Comparison of ENCODE assay signal across 9 cellular contexts in genomic region chr2:27378809-27379290, GRCh38. TPM values are rescaled to one million over a fixed set of nuclear protein-coding genes. Genes with fewer than 3 reads are reported as not detected.
DNase-seq lines count a peak whose midpoint lies in the region; ATAC-seq and TF ChIP-seq lines count a peak whose summit lies in the region.
"Had no signal": no experiment of that assay in that cellular context is flagged by ENCODE, and none has a peak within 500 bp of the region (broad histone marks: within the 10 kb centered on the region; RNA-seq: fewer than 3 reads in every experiment).

No MANE protein-coding gene starts in this region.

- no peaks in the 10 kb centered on the region for H3K9me3 Mint-ChIP-seq in activated CD4-positive, alpha-beta T cell treated with anti-CD3 and anti-CD28 coated beads, Interleukin-2, amount 10 ng/mL, durations not matched to agents 7 days and 5 days
- no peaks in the 10 kb centered on the region for H3K9me3 Mint-ChIP-seq in activated B cell treated with CpG ODN at 0.5 μM for 24 hours
- peaks cover 17% of the 10 kb centered on the region for H3K9me3 Mint-ChIP-seq in glutamatergic neuron (ENCODE audit: unreplicated experiment)

- peak overlapping the region; percentile 97 for H3K9ac ChIP-seq in smooth muscle cell (ENCODE audit: low read depth)

- 93% methylated on average over 6 of the region's 9 CpGs for WGBS in smooth muscle cell (ENCODE audit: low lambda C conversion rate)

- H3K36me3 ChIP-seq in smooth muscle cell (ENCODE audit: low read depth): no peaks in the 10 kb centered on the region

- no peaks in the 10 kb centered on the region for H3K27me3 Mint-ChIP-seq in activated CD4-positive, alpha-beta T cell treated with anti-CD3 and anti-CD28 coated beads, Interleukin-2, amount 10 ng/mL, durations not matched to agents 7 days and 5 days
- H3K27me3 Mint-ChIP-seq in activated B cell treated with CpG ODN at 0.5 μM for 24 hours (no peaks in the 10 kb centered on the region), glutamatergic neuron (ENCODE audit: unreplicated experiment) (peaks cover 11% of the 10 kb centered on the region)

- H4K20me1 ChIP-seq in smooth muscle cell (ENCODE audit: low read depth): no peaks in the 10 kb centered on the region

- H3K4me3 Mint-ChIP-seq in activated CD4-positive, alpha-beta T cell treated with anti-CD3 and anti-CD28 coated beads, Interleukin-2, amount 10 ng/mL, durations not matched to agents 7 days and 5 days: peak overlapping the region; percentile 90
- H3K4me3 Mint-ChIP-seq in activated B cell treated with CpG ODN at 0.5 μM for 24 hours: peak overlapping the region; percentile 87
- peak overlapping the region; percentile 89 for H3K4me3 Mint-ChIP-seq in glutamatergic neuron (ENCODE audit: unreplicated experiment)

- peaks cover 7% of the 10 kb centered on the region for H3K4me1 ChIP-seq in smooth muscle cell (ENCODE audit: low read depth)

- H3K9me3 ChIP-seq in smooth muscle cell (replicated peaks; ENCODE audit: low read depth): no peaks in the 10 kb centered on the region
- H3K9me3 ChIP-seq: Peyer's patch had no signal

- TF ChIP-seq CTCF in activated B cell treated with CpG ODN at 0.5 μM for 24 hours (IDR thresholded peaks at IDR 0.05): no peak
- TF ChIP-seq CTCF in glutamatergic neuron (IDR thresholded peaks at IDR 0.05; ENCODE audit: partially characterized antibody, unreplicated experiment): no peak
- TF ChIP-seq CTCF in smooth muscle cell (IDR thresholded peaks at IDR 0.05; ENCODE audit: borderline replicate concordance, insufficient read depth, poor library complexity, severe bottlenecking): no peak

- peak overlapping the region; percentile 96 for H3K27ac Mint-ChIP-seq in activated CD4-positive, alpha-beta T cell treated with anti-CD3 and anti-CD28 coated beads, Interleukin-2, amount 10 ng/mL, durations not matched to agents 7 days and 5 days
- H3K27ac Mint-ChIP-seq in activated B cell treated with CpG ODN at 0.5 μM for 24 hours (peak overlapping the region; percentile 41), glutamatergic neuron (ENCODE audit: unreplicated experiment) (peak overlapping the region; percentile 87)

- H2AFZ ChIP-seq in smooth muscle cell (ENCODE audit: low read depth): no peak overlapping the region

- intact Hi-C loops in activated B cell treated with CpG ODN at 0.5 μM for 24 hours (cut with micrococcal nuclease): no loop called here

- ATAC-seq in activated B cell treated with CpG ODN at 0.5 μM for 24 hours (ENCODE audit: low read depth): no peak
- no peak for ATAC-seq in HG02840 (IDR thresholded peaks at IDR 0.05; ENCODE audit: low FRiP score, unreplicated experiment)

- no peak for DNase-seq in activated CD4-positive, alpha-beta T cell treated with anti-CD3 and anti-CD28 coated beads, Interleukin-2, amount 10 ng/mL, durations not matched to agents 7 days and 5 days
- DNase-seq in activated CD4-positive, alpha-beta T cell treated with anti-CD3 and anti-CD28 coated beads for 1 hour: no peak
- no peak for DNase-seq in activated B cell treated with CpG ODN at 0.5 μM for 24 hours
- no peak for DNase-seq in glutamatergic neuron
- no peak for DNase-seq in smooth muscle cell (lab: John Stamatoyannopoulos, UW; ENCODE audit: unreplicated experiment)
- no peak for DNase-seq in HuH-7.5 (ENCODE audit: low spot score)
- no peak for DNase-seq in medulla oblongata (ENCODE audit: extremely low spot score)

- no peaks in the 10 kb centered on the region for H3K27me3 ChIP-seq in smooth muscle cell (ENCODE audit: low read depth)
- H3K27me3 ChIP-seq: Peyer's patch had no signal

- CTCF ChIA-PET in activated CD4-positive, alpha-beta T cell treated with anti-CD3 and anti-CD28 coated beads, Interleukin-2, amount 10 ng/mL, durations not matched to agents 7 days and 5 days (lab: Charles Lee): interaction anchor here (1.0 to 1.5 kb wide), 3 partner anchors 8 to 11 kb away, joined by 3 to 6 read pairs (median 5); partner anchors contain the start of gene EIF2B4
- CTCF ChIA-PET in activated B cell treated with CpG ODN at 0.5 μM for 24 hours (lab: Charles Lee): interaction anchor here (1.3 kb wide), 1 partner anchor 9 kb away, joined by 6 read pairs; the partner anchor contains the start of gene EIF2B4

- H3K79me2 ChIP-seq in smooth muscle cell (ENCODE audit: low read depth): peaks cover 19% of the 10 kb centered on the region

- peak overlapping the region; percentile 78 for H3K4me3 ChIP-seq in smooth muscle cell

- peaks cover 60% of the 10 kb centered on the region for H3K36me3 Mint-ChIP-seq in activated CD4-positive, alpha-beta T cell treated with anti-CD3 and anti-CD28 coated beads, Interleukin-2, amount 10 ng/mL, durations not matched to agents 7 days and 5 days (ENCODE audit: low read depth)
- H3K36me3 Mint-ChIP-seq in activated B cell treated with CpG ODN at 0.5 μM for 24 hours (ENCODE audit: low read depth): peaks cover 80% of the 10 kb centered on the region
- H3K36me3 Mint-ChIP-seq in glutamatergic neuron (ENCODE audit: unreplicated experiment): no peaks in the 10 kb centered on the region

- H3K27ac ChIP-seq in smooth muscle cell (ENCODE audit: low read depth): peak overlapping the region; percentile 94

- H3K4me1 Mint-ChIP-seq in activated CD4-positive, alpha-beta T cell treated with anti-CD3 and anti-CD28 coated beads, Interleukin-2, amount 10 ng/mL, durations not matched to agents 7 days and 5 days: peaks cover 31% of the 10 kb centered on the region
- H3K4me1 Mint-ChIP-seq in activated B cell treated with CpG ODN at 0.5 μM for 24 hours (peaks cover 27% of the 10 kb centered on the region), glutamatergic neuron (ENCODE audit: low read depth, unreplicated experiment) (peaks cover 27% of the 10 kb centered on the region)

- H3F3A ChIP-seq in smooth muscle cell (ENCODE audit: low read depth): peaks cover 3% of the 10 kb centered on the region

- POLR2A ChIA-PET in activated CD4-positive, alpha-beta T cell treated with anti-CD3 and anti-CD28 coated beads, Interleukin-2, amount 10 ng/mL, durations not matched to agents 7 days and 5 days (lab: Charles Lee): no interaction called here
- POLR2A ChIA-PET in activated B cell treated with CpG ODN at 0.5 μM for 24 hours (lab: Charles Lee): interaction anchor here (2.4 to 4.9 kb wide), 3 partner anchors 8 to 30 kb away, joined by 19 to 96 read pairs (median 38); partner anchors contain the start of genes EIF2B4, GTF3C2, PPM1G and SNX17

- peak overlapping the region; percentile 98 for H3K4me2 ChIP-seq in smooth muscle cell

RNA-seq across cellular contexts. Expression of gene ZNF513, which starts 1.7 kb away (rescaled TPM):
- total RNA-seq in activated CD4-positive, alpha-beta T cell treated with anti-CD3 and anti-CD28 coated beads, Interleukin-2, amount 10 ng/mL, durations not matched to agents 7 days and 5 days: 10 to 100 TPM; 14.3 to 15.4 TPM
- total RNA-seq in activated B cell treated with CpG ODN at 0.5 μM for 24 hours: 30.1 and 32.8 TPM in 2 replicates
- total RNA-seq in glutamatergic neuron (ENCODE audit: unreplicated experiment): 30.2 TPM
- 6.5 and 7.6 TPM in 2 replicates for total RNA-seq in smooth muscle cell
- 15.7 and 21.3 TPM in 2 replicates for polyA plus RNA-seq in smooth muscle cell

RNA-seq across cellular contexts. Expression of gene SNX17, which starts 8.4 kb away (rescaled TPM):
- total RNA-seq in activated CD4-positive, alpha-beta T cell treated with anti-CD3 and anti-CD28 coated beads, Interleukin-2, amount 10 ng/mL, durations not matched to agents 7 days and 5 days: 100 to 1,000 TPM; 109 to 120 TPM
- total RNA-seq in activated B cell treated with CpG ODN at 0.5 μM for 24 hours (124 and 128 TPM in 2 replicates), glutamatergic neuron (ENCODE audit: unreplicated experiment) (72.5 TPM), smooth muscle cell (84.5 and 88.4 TPM in 2 replicates)
- polyA plus RNA-seq in smooth muscle cell: 128 and 155 TPM in 2 replicates

RNA-seq across cellular contexts. Expression of gene EIF2B4, which starts 8.7 kb away (rescaled TPM):
- 10 to 100 TPM; 40.9 to 42.2 TPM for total RNA-seq in activated CD4-positive, alpha-beta T cell treated with anti-CD3 and anti-CD28 coated beads, Interleukin-2, amount 10 ng/mL, durations not matched to agents 7 days and 5 days
- 43.3 and 49.9 TPM in 2 replicates for total RNA-seq in activated B cell treated with CpG ODN at 0.5 μM for 24 hours
- 53.6 TPM for total RNA-seq in glutamatergic neuron (ENCODE audit: unreplicated experiment)
- 30.6 and 36.4 TPM in 2 replicates for total RNA-seq in smooth muscle cell
- 70.2 and 80.0 TPM in 2 replicates for polyA plus RNA-seq in smooth muscle cell

RNA-seq across cellular contexts. Expression of gene GTF3C2, which starts 22.3 kb away (rescaled TPM):
- 10 to 100 TPM; 54.3 to 59.0 TPM for total RNA-seq in activated CD4-positive, alpha-beta T cell treated with anti-CD3 and anti-CD28 coated beads, Interleukin-2, amount 10 ng/mL, durations not matched to agents 7 days and 5 days
- 91.7 and 119 TPM in 2 replicates for total RNA-seq in activated B cell treated with CpG ODN at 0.5 μM for 24 hours
- total RNA-seq in glutamatergic neuron (ENCODE audit: unreplicated experiment): 111 TPM
- total RNA-seq in smooth muscle cell: 37.7 and 42.3 TPM in 2 replicates
- polyA plus RNA-seq in smooth muscle cell: 40.3 and 53.8 TPM in 2 replicates

RNA-seq across cellular contexts. Expression of gene PPM1G, which starts 30.5 kb away (rescaled TPM):
- 100 to 1,000 TPM; 109 TPM for total RNA-seq in activated CD4-positive, alpha-beta T cell treated with anti-CD3 and anti-CD28 coated beads, Interleukin-2, amount 10 ng/mL, durations not matched to agents 7 days and 5 days
- 74.7 and 75.2 TPM in 2 replicates for total RNA-seq in activated B cell treated with CpG ODN at 0.5 μM for 24 hours
- total RNA-seq in glutamatergic neuron (ENCODE audit: unreplicated experiment): 84.9 TPM
- 30.2 and 32.8 TPM in 2 replicates for total RNA-seq in smooth muscle cell
- 48.7 and 60.0 TPM in 2 replicates for polyA plus RNA-seq in smooth muscle cell

Comparison
In these comparisons a context has a peak if more than half of its experiments do, and no peak if none do; other contexts are left out.
1. H3K27ac Mint-ChIP-seq: peak in every context shown above with its lines; median percentile 96 in activated CD4-positive, alpha-beta T cell treated with anti-CD3 and anti-CD28 coated beads, Interleukin-2, amount 10 ng/mL, durations not matched to agents 7 days and 5 days; 87 in glutamatergic neuron; 41 in activated B cell treated with CpG ODN at 0.5 μM for 24 hours.